ENCODE assay signal across 10 cellular contexts in genomic region chr1:148362930-148363810, GRCh38.
DNase-seq lines count a peak whose midpoint lies in the region; ATAC-seq and TF ChIP-seq lines count a peak whose summit lies in the region.
"Had no signal": no experiment of that assay in that cellular context is flagged by ENCODE, and none has a peak within 500 bp of the region (broad histone marks: within the 10 kb centered on the region; RNA-seq: fewer than 3 reads in every experiment).

No MANE protein-coding gene starts in this region.

- DNase-seq in activated CD8-positive, alpha-beta memory T cell treated with anti-CD3 and anti-CD28 coated beads for 24 hours = peak; percentile 65
- DNase-seq in activated CD8-positive, alpha-beta memory T cell treated with anti-CD3 and anti-CD28 coated beads, Interleukin-2, amount 50 U/mL, for 48 hours = no peak
- peak; percentile 55 for DNase-seq in activated CD8-positive, alpha-beta T cell treated with anti-CD3 and anti-CD28 coated beads, Interleukin-2, amount 10 ng/mL, durations not matched to agents 7 days and 5 days
- DNase-seq in esophagus squamous epithelium (lab: John Stamatoyannopoulos, UW) (no peak), HAP-1 (ENCODE audit: low spot score in 2 of 2) (no peak), SJCRH30 (no peak), body of pancreas (no peak)
- DNase-seq in stimulated activated effector memory CD8-positive, alpha-beta T cell treated with anti-CD3 and anti-CD28 coated beads, Interleukin-12 subunit alpha, Interleukin-12 subunit beta, amount 100 ng/mL, for 72 hours (ENCODE audit: low spot score in 2 of 2) = no peak
- DNase-seq: MV-4-11 had no signal

- H3K27me3 Mint-ChIP-seq in activated CD8-positive, alpha-beta T cell treated with anti-CD3 and anti-CD28 coated beads, Interleukin-2, amount 10 ng/mL, durations not matched to agents 7 days and 5 days (ENCODE audit: low read depth) = peaks cover 17% of the 10 kb centered on the region

- H3K4me1 ChIP-seq in esophagus squamous epithelium (peaks cover 15 to 55% (median 18%) of the 10 kb centered on the region in 3 donors), HAP-1 (no peaks in the 10 kb centered on the region), SJCRH30 (no peaks in the 10 kb centered on the region), body of pancreas (peaks cover 8% of the 10 kb centered on the region)

- H3K4me3 ChIP-seq in esophagus squamous epithelium (peak overlapping the region in 2 of 4 donors; percentile 38 to 49), HAP-1 (no peak overlapping the region), SJCRH30 (no peak overlapping the region), body of pancreas (no peak overlapping the region)

- H3K36me3 Mint-ChIP-seq in activated CD8-positive, alpha-beta T cell treated with anti-CD3 and anti-CD28 coated beads, Interleukin-2, amount 10 ng/mL, durations not matched to agents 7 days and 5 days (ENCODE audit: low read depth) = no peaks in the 10 kb centered on the region
- H3K36me3 Mint-ChIP-seq in stimulated activated effector memory CD8-positive, alpha-beta T cell treated with anti-CD3 and anti-CD28 coated beads, Interleukin-12 subunit alpha, Interleukin-12 subunit beta, amount 100 ng/mL, for 72 hours = peaks cover 7% of the 10 kb centered on the region

- WGBS in esophagus squamous epithelium, 2 donors = 67 to 84% methylated on average over 13 to 14 of the region's 14 CpGs
- WGBS in body of pancreas, 2 donors = 74 to 84% methylated on average over 14 of the region's 14 CpGs

- peak overlapping the region; percentile 33 for H3K27ac Mint-ChIP-seq in activated CD8-positive, alpha-beta T cell treated with anti-CD3 and anti-CD28 coated beads, Interleukin-2, amount 10 ng/mL, durations not matched to agents 7 days and 5 days
- peak overlapping the region; percentile 40 for H3K27ac Mint-ChIP-seq in stimulated activated effector memory CD8-positive, alpha-beta T cell treated with anti-CD3 and anti-CD28 coated beads, Interleukin-12 subunit alpha, Interleukin-12 subunit beta, amount 100 ng/mL, for 72 hours

- no peaks in the 10 kb centered on the region for H3K9me3 ChIP-seq in esophagus squamous epithelium
- H3K9me3 ChIP-seq in HAP-1 = no peaks in the 10 kb centered on the region
- H3K9me3 ChIP-seq in SJCRH30 (replicated peaks) = no peaks in the 10 kb centered on the region
- no peaks in the 10 kb centered on the region for H3K9me3 ChIP-seq in body of pancreas
- H3K9me3 ChIP-seq: stomach had no signal

- POLR2A ChIA-PET in activated CD8-positive, alpha-beta T cell treated with anti-CD3 and anti-CD28 coated beads, Interleukin-2, amount 10 ng/mL, durations not matched to agents 7 days and 5 days (lab: Charles Lee) = interaction anchor here (1.0 to 3.5 kb wide), 6 partner anchors 10 to 160 kb away, joined by 3 to 23 read pairs (median 5); no protein-coding TSS in a partner anchor

- TF ChIP-seq CTCF in esophagus squamous epithelium (IDR thresholded peaks at IDR 0.05) (no peak), body of pancreas (IDR thresholded peaks at IDR 0.05) (no peak)

- peak; percentile 71 for ATAC-seq in activated CD8-positive, alpha-beta T cell treated with anti-CD3 and anti-CD28 coated beads, Interleukin-2, amount 10 ng/mL, durations not matched to agents 7 days and 5 days
- ATAC-seq in stimulated activated effector memory CD8-positive, alpha-beta T cell treated with anti-CD3 and anti-CD28 coated beads, Interleukin-12 subunit alpha, Interleukin-12 subunit beta, amount 100 ng/mL, for 72 hours = peak; percentile 83
- no peak for ATAC-seq in body of pancreas

- in situ Hi-C loops in HAP-1 (cut with MboI; ENCODE audit: low sequenced_read_pairs) = no loop called here

- H3K27ac ChIP-seq in esophagus squamous epithelium = peak overlapping the region; percentile 43 to 84 (median 67)
- no peak overlapping the region for H3K27ac ChIP-seq in SJCRH30
- no peak overlapping the region for H3K27ac ChIP-seq in body of pancreas
- H3K27ac ChIP-seq: stomach had no signal

- CTCF ChIA-PET in activated CD8-positive, alpha-beta T cell treated with anti-CD3 and anti-CD28 coated beads, Interleukin-2, amount 10 ng/mL, durations not matched to agents 7 days and 5 days (lab: Charles Lee) = interaction anchor here (0.7 to 2.0 kb wide), 6 partner anchors 9 to 24 kb away, joined by 3 to 8 read pairs (median 3); no protein-coding TSS in a partner anchor

- H3K36me3 ChIP-seq in esophagus squamous epithelium = no peaks in the 10 kb centered on the region
- no peaks in the 10 kb centered on the region for H3K36me3 ChIP-seq in HAP-1 (replicated peaks)
- no peaks in the 10 kb centered on the region for H3K36me3 ChIP-seq in SJCRH30
- no peaks in the 10 kb centered on the region for H3K36me3 ChIP-seq in body of pancreas (replicated peaks in 1 of 2; ENCODE audit: insufficient read depth in 1 of 2, low read depth in 2 of 2)
- H3K36me3 ChIP-seq: stomach had no signal

- H3K27me3 ChIP-seq in esophagus squamous epithelium (peaks cover 0 to 44% (median 0%) of the 10 kb centered on the region in 4 donors), HAP-1 (ENCODE audit: low read depth) (no peaks in the 10 kb centered on the region), SJCRH30 (no peaks in the 10 kb centered on the region), body of pancreas (peaks cover 0 to 8% of the 10 kb centered on the region in 2 donors)

- TF ChIP-seq POLR2A in esophagus squamous epithelium (IDR thresholded peaks at IDR 0.05) (no peak), body of pancreas (IDR thresholded peaks at IDR 0.05) (no peak)

- peak overlapping the region; percentile 73 for H3K4me3 Mint-ChIP-seq in activated CD8-positive, alpha-beta T cell treated with anti-CD3 and anti-CD28 coated beads, Interleukin-2, amount 10 ng/mL, durations not matched to agents 7 days and 5 days
- H3K4me3 Mint-ChIP-seq in stimulated activated effector memory CD8-positive, alpha-beta T cell treated with anti-CD3 and anti-CD28 coated beads, Interleukin-12 subunit alpha, Interleukin-12 subunit beta, amount 100 ng/mL, for 72 hours = peak overlapping the region; percentile 80

- peaks cover 52% of the 10 kb centered on the region for H3K4me1 Mint-ChIP-seq in activated CD8-positive, alpha-beta T cell treated with anti-CD3 and anti-CD28 coated beads, Interleukin-2, amount 10 ng/mL, durations not matched to agents 7 days and 5 days (ENCODE audit: low read depth)
- H3K4me1 Mint-ChIP-seq in stimulated activated effector memory CD8-positive, alpha-beta T cell treated with anti-CD3 and anti-CD28 coated beads, Interleukin-12 subunit alpha, Interleukin-12 subunit beta, amount 100 ng/mL, for 72 hours = peaks cover 54% of the 10 kb centered on the region

- intact Hi-C loops in esophagus squamous epithelium (cut with DNase I) = no loop called here
- intact Hi-C loops in body of pancreas (cut with DNase I) = no loop called here

- H3K9me3 Mint-ChIP-seq in activated CD8-positive, alpha-beta T cell treated with anti-CD3 and anti-CD28 coated beads, Interleukin-2, amount 10 ng/mL, durations not matched to agents 7 days and 5 days (ENCODE audit: insufficient read depth) = no peaks in the 10 kb centered on the region
- H3K9me3 Mint-ChIP-seq in stimulated activated effector memory CD8-positive, alpha-beta T cell treated with anti-CD3 and anti-CD28 coated beads, Interleukin-12 subunit alpha, Interleukin-12 subunit beta, amount 100 ng/mL, for 72 hours = no peaks in the 10 kb centered on the region

Comparison
In these comparisons a context has a peak if more than half of its experiments do, and no peak if none do; other contexts are left out.
1. DNase-seq: peak in activated CD8-positive, alpha-beta memory T cell treated with anti-CD3 and anti-CD28 coated beads for 24 hours (single experiment) and activated CD8-positive, alpha-beta T cell treated with anti-CD3 and anti-CD28 coated beads, Interleukin-2, amount 10 ng/mL, durations not matched to agents 7 days and 5 days (single experiment); none in activated CD8-positive, alpha-beta memory T cell treated with anti-CD3 and anti-CD28 coated beads, Interleukin-2, amount 50 U/mL, for 48 hours (single experiment), esophagus squamous epithelium (single experiment), stimulated activated effector memory CD8-positive, alpha-beta T cell treated with anti-CD3 and anti-CD28 coated beads, Interleukin-12 subunit alpha, Interleukin-12 subunit beta, amount 100 ng/mL, for 72 hours (0 of 2), HAP-1 (0 of 2), SJCRH30 (0 of 2) and body of pancreas (0 of 4).
2. H3K27ac ChIP-seq: peak in esophagus squamous epithelium (4 of 4); none in SJCRH30 (single experiment) and body of pancreas (0 of 4).